15 cellular contexts compared by ENCODE assay signal in the genomic region with DNA sequence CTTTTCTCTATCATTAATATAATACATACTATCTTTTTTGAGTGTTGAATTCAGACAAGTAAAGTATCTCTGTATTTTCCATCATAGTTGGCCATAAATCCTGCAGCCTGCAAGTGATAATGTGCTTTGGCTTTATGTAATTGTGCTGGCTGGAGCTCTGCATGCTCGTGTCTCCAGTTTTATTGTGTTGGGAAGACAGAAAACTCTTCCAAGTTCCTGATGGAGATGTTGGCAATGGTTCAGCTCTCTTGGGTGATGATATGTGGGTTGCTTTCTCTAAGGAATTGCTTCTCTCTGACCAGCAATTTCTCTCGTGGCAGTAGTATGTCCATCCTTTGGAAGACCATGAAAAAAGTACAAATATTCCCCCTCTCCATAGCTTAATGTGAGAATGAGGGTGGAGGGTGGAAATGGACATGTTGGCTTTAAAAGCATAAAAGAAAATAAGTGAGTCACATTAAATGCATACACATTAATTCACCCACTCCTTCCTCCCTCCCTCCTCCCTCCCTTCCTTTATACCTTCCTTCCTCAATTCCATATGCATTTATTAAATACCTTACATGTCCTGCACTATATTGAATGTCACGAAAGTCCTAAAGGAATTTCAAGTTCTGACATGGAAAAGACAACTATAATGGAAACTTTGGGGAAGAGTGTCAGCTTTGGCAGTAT.
DNase-seq lines count a peak whose midpoint lies in the region; ATAC-seq and TF ChIP-seq lines count a peak whose summit lies in the region.
"Had no signal": no experiment of that assay in that cellular context is flagged by ENCODE, and none has a peak within 500 bp of the region (broad histone marks: within the 10 kb centered on the region; RNA-seq: fewer than 3 reads in every experiment).

No MANE protein-coding gene starts in this region.

- H3K9me3 ChIP-seq in breast epithelium = no peaks in the 10 kb centered on the region

- H3K27ac Mint-ChIP-seq in MCF 10A (ENCODE audit: low read depth, unreplicated experiment) = no peak overlapping the region
- H3K27ac Mint-ChIP-seq in osteocyte (ENCODE audit: unreplicated experiment) = no peak overlapping the region
- H3K27ac Mint-ChIP-seq: activated CD8-positive, alpha-beta memory T cell treated with anti-CD3 and anti-CD28 coated beads, Interleukin-2, amount 10 ng/mL, durations not matched to agents 7 days and 5 days; memory B cell had no signal

- TF ChIP-seq CTCF in MCF 10A (IDR thresholded peaks at IDR 0.05; ENCODE audit: unreplicated experiment) = no peak
- no peak for TF ChIP-seq CTCF in breast epithelium (IDR thresholded peaks at IDR 0.05)
- no peak for TF ChIP-seq CTCF in omental fat pad (IDR thresholded peaks at IDR 0.05)
- no peak for TF ChIP-seq CTCF in osteocyte (IDR thresholded peaks at IDR 0.05)

- TF ChIP-seq POLR2A in breast epithelium (IDR thresholded peaks at IDR 0.05) = no peak

- H3K4me3 Mint-ChIP-seq in MCF 10A (ENCODE audit: unreplicated experiment) (no peak overlapping the region), osteocyte (ENCODE audit: unreplicated experiment) (no peak overlapping the region)
- H3K4me3 Mint-ChIP-seq: activated CD8-positive, alpha-beta memory T cell treated with anti-CD3 and anti-CD28 coated beads, Interleukin-2, amount 10 ng/mL, durations not matched to agents 7 days and 5 days; memory B cell had no signal

- H3K27me3 Mint-ChIP-seq in MCF 10A (ENCODE audit: insufficient read depth, unreplicated experiment) (no peaks in the 10 kb centered on the region), osteocyte (ENCODE audit: unreplicated experiment) (peaks cover 2% of the 10 kb centered on the region)

- peak; percentile 23 for DNase-seq in MCF 10A (ENCODE audit: unreplicated experiment)
- DNase-seq in breast epithelium (ENCODE audit: low spot score in 2 of 2) = no peak
- DNase-seq in NCI-H69 (lab: John Stamatoyannopoulos, UW) = peak; percentile 22
- no peak for DNase-seq in epithelial cell of prostate (ENCODE audit: low read depth, low spot score)
- DNase-seq in superior temporal gyrus (ENCODE audit: extremely low spot score) = peak; percentile 57
- no peak for DNase-seq in omental fat pad (ENCODE audit: low spot score)
- no peak for DNase-seq in osteocyte (ENCODE audit: extremely low spot score, unreplicated experiment)
- DNase-seq: activated CD4-positive, alpha-beta T cell treated with anti-CD3 and anti-CD28 coated beads for 1 hour; activated CD8-positive, alpha-beta memory T cell treated with anti-CD3 and anti-CD28 coated beads, Interleukin-2, amount 10 ng/mL, durations not matched to agents 7 days and 5 days; activated effector memory CD4-positive, alpha-beta T cell treated with anti-CD3 and anti-CD28 coated beads, Interleukin-2, amount 50 U/mL, for 16 hours; aorta; NCI-H1092; retina had no signal

- POLR2A ChIA-PET in MCF 10A (lab: Yijun Ruan, JAX) = interaction anchor here (0.6 to 1.6 kb wide), 4 partner anchors 10 to 79 kb away, joined by 3 to 6 read pairs (median 3); no protein-coding TSS in a partner anchor

- H3K9me3 Mint-ChIP-seq in MCF 10A (ENCODE audit: unreplicated experiment) (no peaks in the 10 kb centered on the region), osteocyte (ENCODE audit: unreplicated experiment) (no peaks in the 10 kb centered on the region)
- H3K9me3 Mint-ChIP-seq: memory B cell had no signal

- H3K36me3 ChIP-seq in breast epithelium = no peaks in the 10 kb centered on the region

- H3K27ac ChIP-seq in breast epithelium (no peak overlapping the region), epithelial cell of prostate (peak overlapping the region; percentile 27)

- H3K4me1 Mint-ChIP-seq in MCF 10A (ENCODE audit: insufficient read depth, unreplicated experiment) = peaks cover 6% of the 10 kb centered on the region
- H3K4me1 Mint-ChIP-seq in osteocyte (ENCODE audit: unreplicated experiment) = no peaks in the 10 kb centered on the region
- H3K4me1 Mint-ChIP-seq: activated CD8-positive, alpha-beta memory T cell treated with anti-CD3 and anti-CD28 coated beads, Interleukin-2, amount 10 ng/mL, durations not matched to agents 7 days and 5 days; memory B cell had no signal

- CTCF ChIA-PET in MCF 10A (lab: Yijun Ruan, JAX) = interaction anchor here (0.8 to 2.0 kb wide), 5 partner anchors 28 to 487 kb away, joined by 3 to 8 read pairs (median 5); no protein-coding TSS in a partner anchor

- BruUV-seq in MCF 10A (replicated peaks; lab: Mats Ljungman, UMichigan) = no TSS peak

- H3K27me3 ChIP-seq in breast epithelium = no peaks in the 10 kb centered on the region

- H3K36me3 Mint-ChIP-seq in MCF 10A (ENCODE audit: insufficient read depth, unreplicated experiment) (no peaks in the 10 kb centered on the region), osteocyte (ENCODE audit: unreplicated experiment) (no peaks in the 10 kb centered on the region)
- H3K36me3 Mint-ChIP-seq: activated CD8-positive, alpha-beta memory T cell treated with anti-CD3 and anti-CD28 coated beads, Interleukin-2, amount 10 ng/mL, durations not matched to agents 7 days and 5 days; memory B cell had no signal

- no peak for ATAC-seq in omental fat pad (ENCODE audit: low FRiP score)
- ATAC-seq in HG02884 (IDR thresholded peaks at IDR 0.05; ENCODE audit: unreplicated experiment) = no peak
- ATAC-seq: activated CD8-positive, alpha-beta memory T cell treated with anti-CD3 and anti-CD28 coated beads, Interleukin-2, amount 10 ng/mL, durations not matched to agents 7 days and 5 days had no signal

- no peak overlapping the region for H3K4me3 ChIP-seq in breast epithelium

- intact Hi-C loops in MCF 10A (cut with micrococcal nuclease) (no loop called here), breast epithelium (cut with DNase I; ENCODE audit: low total_unique reads) (no loop called here)

- no peaks in the 10 kb centered on the region for H3K4me1 ChIP-seq in breast epithelium

Comparison
In these comparisons a context has a peak if more than half of its experiments do, and no peak if none do; other contexts are left out.
1. DNase-seq: peak in MCF 10A (single experiment), NCI-H69 (single experiment) and superior temporal gyrus (single experiment); none in breast epithelium (0 of 2), epithelial cell of prostate (single experiment), omental fat pad (single experiment) and osteocyte (single experiment).